ENCODE assay signal across 9 cellular contexts in the genomic region with DNA sequence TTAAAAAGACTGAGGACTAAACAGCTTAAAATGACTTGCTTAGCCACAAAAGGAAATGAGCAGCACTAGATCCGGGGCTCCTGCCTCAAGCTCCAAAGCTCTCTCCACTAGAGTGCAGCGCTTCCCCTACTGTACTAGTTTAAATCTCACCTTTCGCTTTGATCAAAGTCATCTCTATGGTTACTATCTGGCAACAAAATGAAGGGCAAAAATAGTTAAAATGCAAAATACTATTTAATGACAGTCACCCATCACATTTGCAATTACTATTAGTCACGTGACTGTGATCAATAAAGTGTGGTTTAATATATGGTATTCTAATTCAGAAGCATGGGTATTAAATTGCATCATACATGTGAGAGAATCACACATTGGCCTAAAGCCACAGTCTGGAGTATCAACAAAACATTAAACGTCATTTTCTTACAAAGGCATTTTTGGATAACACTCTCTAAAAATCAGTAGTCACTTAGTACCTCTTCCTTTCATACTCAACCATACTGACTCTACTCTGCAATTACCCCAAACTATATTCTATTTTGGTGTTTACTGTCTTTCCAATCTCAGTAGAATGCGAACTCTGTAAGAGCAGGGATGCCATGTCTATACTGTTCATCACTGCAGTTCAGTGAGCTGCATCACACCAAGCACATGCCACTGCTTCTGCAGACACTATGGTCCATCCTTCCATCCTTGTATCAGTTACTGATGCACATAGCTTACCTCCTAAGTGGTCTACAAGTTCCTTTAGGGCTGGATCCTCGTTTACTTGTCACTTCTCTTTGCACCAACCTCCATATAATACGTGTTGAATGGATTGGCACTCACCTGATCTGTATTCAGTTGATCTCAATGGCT. TPM values are rescaled to one million over a fixed set of nuclear protein-coding genes. Genes with fewer than 3 reads are reported as not detected.
A peak's percentile ranks its signal among the peaks of the same experiment; 100 is the strongest.
DNase-seq lines count a peak whose midpoint lies in the region; ATAC-seq and TF ChIP-seq lines count a peak whose summit lies in the region.
"Had no signal": no experiment of that assay in that cellular context is flagged by ENCODE, and none has a peak within 500 bp of the region (broad histone marks: within the 10 kb centered on the region; RNA-seq: fewer than 3 reads in every experiment).

No MANE protein-coding gene starts in this region.

- ATAC-seq in HG03469 (IDR thresholded peaks at IDR 0.05; ENCODE audit: unreplicated experiment) (no peak), HG02970 (IDR thresholded peaks at IDR 0.05; ENCODE audit: low FRiP score, unreplicated experiment) (no peak)

- H3K36me3 ChIP-seq in Caco-2 (ENCODE audit: control insufficient read depth, insufficient read depth, low read length) = peaks cover 2% of the 10 kb centered on the region
- H3K36me3 ChIP-seq in MG63 = peaks cover 82% of the 10 kb centered on the region

- no peaks in the 10 kb centered on the region for H3K9me3 Mint-ChIP-seq in Caco-2 (ENCODE audit: unreplicated experiment)
- no peaks in the 10 kb centered on the region for H3K9me3 Mint-ChIP-seq in activated CD4-positive, alpha-beta memory T cell treated with anti-CD3 and anti-CD28 coated beads for 36 hours

- CTCF ChIA-PET in Caco-2 (lab: Charles Lee) = interaction anchor here (1.1 kb wide), 1 partner anchor 15 kb away, joined by 7 read pairs; no protein-coding TSS in a partner anchor
- CTCF ChIA-PET in activated CD4-positive, alpha-beta memory T cell treated with anti-CD3 and anti-CD28 coated beads for 36 hours (lab: Charles Lee) = interaction anchor here (0.6 to 2.9 kb wide), 8 partner anchors 9 to 269 kb away, joined by 3 to 15 read pairs (median 4); no protein-coding TSS in a partner anchor

- no peaks in the 10 kb centered on the region for H3K27me3 Mint-ChIP-seq in Caco-2 (ENCODE audit: insufficient read depth, unreplicated experiment)
- H3K27me3 Mint-ChIP-seq in activated CD4-positive, alpha-beta memory T cell treated with anti-CD3 and anti-CD28 coated beads for 36 hours = no peaks in the 10 kb centered on the region

- POLR2A ChIA-PET in Caco-2 (lab: Charles Lee) = no interaction called here
- POLR2A ChIA-PET in activated CD4-positive, alpha-beta memory T cell treated with anti-CD3 and anti-CD28 coated beads for 36 hours (lab: Charles Lee) = interaction anchor here (1.2 kb wide), 1 partner anchor 18 kb away, joined by 3 read pairs; no protein-coding TSS in a partner anchor

- no TSS peak for BruUV-seq in Caco-2 (replicated peaks; lab: Mats Ljungman, UMichigan)

- no peak overlapping the region for H3K27ac Mint-ChIP-seq in Caco-2 (ENCODE audit: unreplicated experiment)
- peak overlapping the region; percentile 80 for H3K27ac Mint-ChIP-seq in activated CD4-positive, alpha-beta memory T cell treated with anti-CD3 and anti-CD28 coated beads for 36 hours

- H3K9me3 ChIP-seq in Caco-2 (no peaks in the 10 kb centered on the region), MG63 (no peaks in the 10 kb centered on the region)
- H3K9me3 ChIP-seq: thoracic aorta had no signal

- DNase-seq in Caco-2 = peak in 1 of 2 experiments; percentile 46
- peak; percentile 23 for DNase-seq in MG63
- DNase-seq in activated CD4-positive, alpha-beta memory T cell treated with anti-CD3 and anti-CD28 coated beads for 36 hours = peak; percentile 74
- peak in 1 of 2 donors; percentile 42 for DNase-seq in foreskin fibroblast
- DNase-seq in NCI-H774 (lab: John Stamatoyannopoulos, UW) = no peak
- no peak for DNase-seq in HK-2 (ENCODE audit: unreplicated experiment)

- TF ChIP-seq CTCF in Caco-2 (IDR thresholded peaks at IDR 0.05; ENCODE audit: insufficient read depth in 1 of 2, low read depth in 1 of 2, low read length in 1 of 2, severe bottlenecking in 1 of 2, unreplicated experiment in 1 of 2) (peak; percentile 23 to 35), foreskin fibroblast (IDR thresholded peaks at IDR 0.05; ENCODE audit: low read depth, low read length) (peak; percentile 42)

- intact Hi-C loops in Caco-2 (cut with micrococcal nuclease; ENCODE audit: unreplicated experiment) = no loop called here
- intact Hi-C loops in activated CD4-positive, alpha-beta memory T cell treated with anti-CD3 and anti-CD28 coated beads for 36 hours (cut with micrococcal nuclease) = loop anchor here (1.0 to 5.0 kb wide), 2 partner anchors 17 to 118 kb away; partner anchors contain the start of gene PITPNC1

- peaks cover 91% of the 10 kb centered on the region for H3K36me3 Mint-ChIP-seq in Caco-2 (ENCODE audit: insufficient read depth, unreplicated experiment)
- H3K36me3 Mint-ChIP-seq in activated CD4-positive, alpha-beta memory T cell treated with anti-CD3 and anti-CD28 coated beads for 36 hours = peaks cover 64% of the 10 kb centered on the region

- H3K27me3 ChIP-seq in Caco-2 (replicated peaks; ENCODE audit: control insufficient read depth, insufficient read depth, low read length) = no peaks in the 10 kb centered on the region
- no peaks in the 10 kb centered on the region for H3K27me3 ChIP-seq in MG63

- H3K4me3 Mint-ChIP-seq in Caco-2 (ENCODE audit: unreplicated experiment) = no peak overlapping the region
- peak overlapping the region; percentile 65 for H3K4me3 Mint-ChIP-seq in activated CD4-positive, alpha-beta memory T cell treated with anti-CD3 and anti-CD28 coated beads for 36 hours

- peaks cover 8% of the 10 kb centered on the region for H3K4me1 Mint-ChIP-seq in Caco-2 (ENCODE audit: low read depth, unreplicated experiment)
- peaks cover 67% of the 10 kb centered on the region for H3K4me1 Mint-ChIP-seq in activated CD4-positive, alpha-beta memory T cell treated with anti-CD3 and anti-CD28 coated beads for 36 hours (ENCODE audit: low read depth)

- H3K4me3 ChIP-seq in Caco-2 (ENCODE audit: low read depth, low read length) (no peak overlapping the region), MG63 (no peak overlapping the region), foreskin fibroblast (ENCODE audit: low read depth in 1 of 2, low read length in 2 of 2) (no peak overlapping the region)
- H3K4me3 ChIP-seq: thoracic aorta had no signal

- peaks cover 3% of the 10 kb centered on the region; the same call in 1 of the 2 replicates for H3K4me1 ChIP-seq in Caco-2

RNA-seq across cellular contexts. Expression of gene PSMD12, which starts 6.2 kb away (rescaled TPM):
- 84.4 and 94.0 TPM in 2 replicates for total RNA-seq in Caco-2 (2022)
- total RNA-seq in MG63 (2014; rRNA removed; shearing (Covaris generic); ENCODE audit: low replicate concordance) = 20.5 and 53.9 TPM in 2 replicates
- 10 to 100 TPM; 94.0 to 98.6 TPM for total RNA-seq in activated CD4-positive, alpha-beta memory T cell treated with anti-CD3 and anti-CD28 coated beads for 36 hours

RNA-seq across cellular contexts. Expression of gene PITPNC1, which starts 16.9 kb away (rescaled TPM):
- total RNA-seq in Caco-2 (2022) = 3.1 and 4.2 TPM in 2 replicates
- 0.49 and 0.99 TPM in 2 replicates for total RNA-seq in MG63 (2014; rRNA removed; shearing (Covaris generic); ENCODE audit: low replicate concordance)
- total RNA-seq in activated CD4-positive, alpha-beta memory T cell treated with anti-CD3 and anti-CD28 coated beads for 36 hours = 10 to 100 TPM; 35.7 to 37.3 TPM

Comparison
In these comparisons a context has a peak if more than half of its experiments do, and no peak if none do; other contexts are left out.
1. DNase-seq: peak in MG63 (single experiment) and activated CD4-positive, alpha-beta memory T cell treated with anti-CD3 and anti-CD28 coated beads for 36 hours (single experiment); none in NCI-H774 (single experiment) and HK-2 (single experiment).